8 cellular contexts compared by ENCODE assay signal in the genomic region with DNA sequence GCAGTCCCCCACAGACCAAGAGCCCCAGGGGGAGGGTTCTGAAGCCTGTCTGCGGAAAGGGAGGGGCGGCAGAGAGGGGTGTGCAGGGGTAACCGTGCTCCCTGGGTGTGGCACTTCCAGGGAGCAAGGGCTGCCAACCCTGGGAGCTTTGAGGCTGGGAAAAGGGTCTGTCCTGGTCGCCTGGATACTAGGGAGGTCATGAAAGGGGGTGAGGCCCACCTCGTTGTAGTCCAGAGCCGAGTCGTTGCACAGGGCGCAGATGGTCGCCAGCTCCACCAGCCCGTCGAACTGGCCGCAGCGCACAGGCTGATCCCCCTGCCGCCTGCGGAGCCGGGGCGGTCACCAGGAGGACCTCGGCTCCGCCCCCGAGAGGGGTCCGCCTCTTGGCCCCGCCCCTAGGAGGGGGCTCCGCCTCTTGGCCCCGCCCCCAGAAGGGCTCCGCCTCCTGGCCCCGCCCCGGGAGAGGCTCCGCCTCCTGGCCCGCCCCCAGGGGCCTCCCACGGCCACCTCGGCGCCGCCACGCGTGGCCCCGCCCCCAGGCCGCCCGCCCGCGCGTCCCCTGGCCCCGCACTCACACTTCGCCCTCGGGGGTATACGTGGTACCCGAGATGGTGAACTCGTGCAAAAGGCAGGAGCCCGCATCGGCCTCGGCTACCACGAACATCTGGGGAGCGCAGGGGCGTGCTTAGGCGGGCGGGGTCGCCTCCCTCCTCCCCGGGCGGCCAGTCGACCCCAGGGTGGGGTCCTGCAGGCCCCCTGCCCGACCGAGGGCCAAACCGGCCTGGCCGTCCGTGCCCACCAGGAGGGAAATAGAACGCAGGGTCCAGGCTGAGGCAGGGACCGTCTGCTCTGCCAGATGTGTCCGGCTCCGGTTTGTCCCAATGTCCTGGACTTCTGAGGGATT. TPM values are rescaled to one million over a fixed set of nuclear protein-coding genes. Genes with fewer than 3 reads are reported as not detected.
DNase-seq lines count a peak whose midpoint lies in the region; ATAC-seq and TF ChIP-seq lines count a peak whose summit lies in the region.

No MANE protein-coding gene starts in this region.

- H3K4me2 ChIP-seq in mammary epithelial cell (ENCODE audit: insufficient read depth, low read depth, low read length) (no peak overlapping the region), neural progenitor cell (peak overlapping the region; percentile 78)

- POLR2A ChIA-PET in MCF 10A (lab: Yijun Ruan, JAX), result no interaction called here

- no peaks in the 10 kb centered on the region for H3K79me2 ChIP-seq in mammary epithelial cell (ENCODE audit: insufficient read depth, low read length)
- H3K79me2 ChIP-seq in neural progenitor cell (ENCODE audit: low read depth), result no peaks in the 10 kb centered on the region

- no peak overlapping the region for H3K27ac Mint-ChIP-seq in MCF 10A (ENCODE audit: low read depth, unreplicated experiment)
- no peak overlapping the region for H3K27ac Mint-ChIP-seq in neural progenitor cell

- WGBS in mammary epithelial cell (ENCODE audit: low coverage, missing lambda C conversion rate), result 84% methylated on average over 9 of the region's 68 CpGs

- in situ Hi-C loops in mammary epithelial cell (cut with MboI; ENCODE audit: low sequenced_read_pairs in 2 of 2), result no loop called here

- H3K27me3 ChIP-seq in mammary epithelial cell (ENCODE audit: insufficient read depth, low read length) (no peaks in the 10 kb centered on the region), neural progenitor cell (peaks cover 13% of the 10 kb centered on the region)

- H3K9ac ChIP-seq in mammary epithelial cell (ENCODE audit: insufficient read depth, low read length) (no peak overlapping the region), neural progenitor cell (no peak overlapping the region)

- no peak overlapping the region for H2AFZ ChIP-seq in mammary epithelial cell (ENCODE audit: low read depth, low read length)
- H2AFZ ChIP-seq in neural progenitor cell (replicated peaks), result peak overlapping the region; percentile 93

- no peak for TF ChIP-seq CTCF in MCF 10A (IDR thresholded peaks at IDR 0.05; ENCODE audit: unreplicated experiment)
- TF ChIP-seq CTCF in mammary epithelial cell (conservative IDR thresholded peaks at IDR 0.05 in 1 of 2, IDR thresholded peaks at IDR 0.05 in 1 of 2; ENCODE audit: extremely low read depth in 1 of 2, insufficient read depth in 1 of 2, low read depth in 1 of 2, low read length in 2 of 2), result no peak
- TF ChIP-seq CTCF in fibroblast of pulmonary artery (IDR thresholded peaks at IDR 0.05; ENCODE audit: low read length, missing control alignments), result no peak
- no peak for TF ChIP-seq CTCF in neural progenitor cell (IDR thresholded peaks at IDR 0.05)

- no peak overlapping the region for H3K4me3 ChIP-seq in mammary epithelial cell (replicated peaks in 1 of 3; ENCODE audit: insufficient read depth in 1 of 3, low read depth in 2 of 3, low read length in 3 of 3)
- H3K4me3 ChIP-seq in fibroblast of pulmonary artery (replicated peaks; ENCODE audit: low read depth, low read length), result peak overlapping the region; percentile 44
- H3K4me3 ChIP-seq in neural progenitor cell, result peak overlapping the region; percentile 60

- no peaks in the 10 kb centered on the region for H3K27me3 Mint-ChIP-seq in MCF 10A (ENCODE audit: insufficient read depth, unreplicated experiment)
- peaks cover 8% of the 10 kb centered on the region for H3K27me3 Mint-ChIP-seq in neural progenitor cell (ENCODE audit: insufficient read depth, low read depth)

- BruUV-seq in MCF 10A (replicated peaks; lab: Mats Ljungman, UMichigan) (no TSS peak), mammary epithelial cell (replicated peaks; lab: Mats Ljungman, UMichigan) (no TSS peak)

- H3K9me3 Mint-ChIP-seq in MCF 10A (ENCODE audit: unreplicated experiment) (no peaks in the 10 kb centered on the region), neural progenitor cell (no peaks in the 10 kb centered on the region)

- H3K36me3 ChIP-seq in mammary epithelial cell (ENCODE audit: insufficient read depth, low read length) (no peaks in the 10 kb centered on the region), neural progenitor cell (no peaks in the 10 kb centered on the region)

- CTCF ChIA-PET in MCF 10A (lab: Yijun Ruan, JAX), result no interaction called here
- CTCF ChIA-PET in mammary epithelial cell (lab: Charles Lee; ENCODE audit: low non-redundant PET), result no interaction called here

- no peaks in the 10 kb centered on the region for H3K4me1 ChIP-seq in mammary epithelial cell (ENCODE audit: insufficient read depth, low read length)
- H3K4me1 ChIP-seq in neural progenitor cell, result no peaks in the 10 kb centered on the region

- DNase-seq in MCF 10A (ENCODE audit: unreplicated experiment) (peak; percentile 23), mammary epithelial cell (no peak), fibroblast of pulmonary artery (ENCODE audit: low read depth) (peak; percentile 52), neural progenitor cell (ENCODE audit: low spot score) (peak; percentile 97), middle frontal gyrus (ENCODE audit: extremely low spot score, low spot score) (no peak), NCI-H1417 treated with DMSO at 0.1 percent for 48 hours (lab: John Stamatoyannopoulos, UW) (no peak)
- peak; percentile 88 for DNase-seq in activated CD8-positive, alpha-beta memory T cell treated with anti-CD3 and anti-CD28 coated beads, Interleukin-2, amount 50 U/mL, for 48 hours

- H3K9me3 ChIP-seq in mammary epithelial cell (replicated peaks; ENCODE audit: insufficient read depth, low read length) (no peaks in the 10 kb centered on the region), neural progenitor cell (ENCODE audit: low read depth) (no peaks in the 10 kb centered on the region)

- H4K20me1 ChIP-seq in mammary epithelial cell (ENCODE audit: insufficient read depth, low read length) (no peaks in the 10 kb centered on the region), neural progenitor cell (ENCODE audit: low read depth) (no peaks in the 10 kb centered on the region)

- dilution Hi-C loops in mammary epithelial cell (cut with HindIII; ENCODE audit: low sequenced_read_pairs), result no loop called here

- H3K4me1 Mint-ChIP-seq in MCF 10A (ENCODE audit: insufficient read depth, unreplicated experiment) (no peaks in the 10 kb centered on the region), neural progenitor cell (peaks cover 12% of the 10 kb centered on the region)

- ATAC-seq in GM18907 (IDR thresholded peaks at IDR 0.05; ENCODE audit: unreplicated experiment), result no peak

- H3K4me3 Mint-ChIP-seq in MCF 10A (ENCODE audit: unreplicated experiment), result no peak overlapping the region
- peak overlapping the region; percentile 63 for H3K4me3 Mint-ChIP-seq in neural progenitor cell

- peaks cover 6% of the 10 kb centered on the region for H3F3A ChIP-seq in neural progenitor cell (ENCODE audit: low read depth)

- H3K36me3 Mint-ChIP-seq in MCF 10A (ENCODE audit: insufficient read depth, unreplicated experiment) (no peaks in the 10 kb centered on the region), neural progenitor cell (no peaks in the 10 kb centered on the region)

- intact Hi-C loops in MCF 10A (cut with micrococcal nuclease) (no loop called here), mammary epithelial cell (cut with micrococcal nuclease) (no loop called here)

- H3K27ac ChIP-seq in mammary epithelial cell (ENCODE audit: insufficient read depth, low read depth, low read length) (no peak overlapping the region), neural progenitor cell (no peak overlapping the region)

RNA-seq across cellular contexts. Expression of a gene that starts 19.5 kb away (rescaled TPM):
- total RNA-seq in MCF 10A (2022), result not detected in 2 replicates
- total RNA-seq in mammary epithelial cell, result under 1 TPM in 1 of 2 donors, not detected in 1; 0.19 TPM
- polyA plus RNA-seq in mammary epithelial cell, result not detected
- polyA minus RNA-seq in mammary epithelial cell, result not detected
- 0.65 and 2.8 TPM in 2 replicates for total RNA-seq in neural progenitor cell (ENCODE audit: low replicate concordance)

RNA-seq across cellular contexts. Expression of a gene that starts 28.5 kb away (rescaled TPM):
- not detected in 2 replicates for total RNA-seq in MCF 10A (2022)
- not detected for total RNA-seq in mammary epithelial cell
- polyA plus RNA-seq in mammary epithelial cell, result not detected
- polyA minus RNA-seq in mammary epithelial cell, result not detected
- not detected in 2 replicates for total RNA-seq in neural progenitor cell (ENCODE audit: low replicate concordance)

RNA-seq across cellular contexts. Expression of a gene that starts 51.9 kb away (rescaled TPM):
- total RNA-seq in MCF 10A (2022) (3.8 and 4.3 TPM in 2 replicates), mammary epithelial cell (1 to 10 TPM; 1.8 to 2.0 TPM), neural progenitor cell (ENCODE audit: low replicate concordance) (2.9 and 6.4 TPM in 2 replicates)
- polyA plus RNA-seq in mammary epithelial cell, result 2.6 TPM
- polyA minus RNA-seq in mammary epithelial cell, result 5.6 TPM

Comparison
In these comparisons a context has a peak if more than half of its experiments do, and no peak if none do; other contexts are left out.
1. DNase-seq: peak in MCF 10A (single experiment), activated CD8-positive, alpha-beta memory T cell treated with anti-CD3 and anti-CD28 coated beads, Interleukin-2, amount 50 U/mL, for 48 hours (single experiment), fibroblast of pulmonary artery (single experiment) and neural progenitor cell (single experiment); none in mammary epithelial cell (single experiment), middle frontal gyrus (single experiment) and NCI-H1417 treated with DMSO at 0.1 percent for 48 hours (single experiment).
2. H3K4me3 ChIP-seq: peak in fibroblast of pulmonary artery (single experiment) and neural progenitor cell (single experiment); none in mammary epithelial cell (0 of 3).